Comparison of ENCODE assay signal across 1 cellular context in the genomic region with DNA sequence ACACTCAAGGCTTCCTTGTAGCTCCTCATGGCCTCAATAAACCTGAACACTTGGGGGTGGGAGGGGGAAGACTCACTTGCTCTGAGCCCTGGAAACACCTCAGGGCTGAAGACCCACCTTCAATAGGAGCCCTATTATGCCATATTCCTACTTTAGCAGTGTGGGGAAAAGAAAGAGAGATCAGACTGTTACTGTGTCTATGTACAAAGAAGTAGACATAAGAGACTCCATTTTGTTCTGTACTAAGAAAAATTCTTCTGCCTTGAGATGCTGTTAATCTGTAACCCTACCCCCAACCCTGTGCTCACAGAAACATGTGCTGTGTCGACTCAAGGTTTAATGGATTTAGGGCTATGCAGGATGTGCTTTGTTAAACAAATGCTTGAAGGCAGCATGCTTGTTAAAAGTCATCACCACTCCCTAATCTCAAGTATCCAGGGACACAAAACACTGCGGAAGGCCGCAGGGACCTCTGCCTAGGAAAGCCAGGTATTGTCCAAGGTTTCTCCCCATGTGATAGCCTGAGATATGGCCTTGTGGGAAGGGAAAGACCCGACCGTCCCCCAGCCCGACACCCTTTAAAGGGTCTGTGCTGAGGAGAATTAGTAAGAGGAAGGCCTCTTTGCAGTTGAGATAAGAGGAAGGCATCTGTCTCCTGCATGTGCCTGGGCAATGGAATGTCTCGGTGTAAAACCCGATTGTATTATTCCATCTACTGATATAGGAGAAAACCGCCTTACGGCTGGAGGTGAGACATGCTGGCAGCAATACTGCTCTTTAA.
A peak's percentile ranks its signal among the peaks of the same experiment; 100 is the strongest.
TF ChIP-seq lines count a peak whose summit lies in the region.

No MANE protein-coding gene starts in this region.

TF ChIP-seq in A549, 52 proteins besides CTCF, POLR2A, EP300 and RAD21:
- TF ChIP-seq ZNF302 (CRISPR knock-in tag; IDR thresholded peaks at IDR 0.05), result peak; percentile 36; the same call in 1 of the 2 replicates
